Comparison of ENCODE assay signal across 24 cellular contexts in the genomic region with DNA sequence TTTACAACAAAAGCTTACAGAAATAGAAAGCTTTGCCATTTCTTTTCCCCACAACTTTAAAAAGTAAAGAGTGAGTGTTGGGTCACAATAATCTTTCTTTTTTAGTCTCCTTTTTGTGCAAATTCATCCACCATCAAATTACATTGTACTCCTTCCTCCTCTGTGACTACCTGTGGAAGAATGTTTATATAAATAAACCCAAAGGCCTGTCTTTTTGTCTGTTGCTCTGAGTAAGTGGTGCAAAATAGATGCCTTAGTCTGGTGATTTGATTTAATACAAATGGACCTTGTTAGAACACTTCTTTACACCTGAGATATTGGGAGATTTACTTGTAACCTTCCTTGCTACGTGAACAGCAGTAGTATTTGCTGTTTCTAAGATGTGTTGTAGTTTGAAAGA. TPM values are rescaled to one million over a fixed set of nuclear protein-coding genes. Genes with fewer than 3 reads are reported as not detected.
DNase-seq lines count a peak whose midpoint lies in the region; ATAC-seq, FAIRE-seq and TF ChIP-seq lines count a peak whose summit lies in the region.
"Had no signal": no experiment of that assay in that cellular context is flagged by ENCODE, and none has a peak within 500 bp of the region (broad histone marks: within the 10 kb centered on the region; RNA-seq: fewer than 3 reads in every experiment).

No MANE protein-coding gene starts in this region.

- no peak overlapping the region for H2BK20ac ChIP-seq in IMR-90 (ENCODE audit: low read depth, low read length)

- H3K79me2 ChIP-seq in DOHH2 (ENCODE audit: control insufficient read depth, low read length) (no peaks in the 10 kb centered on the region), astrocyte (ENCODE audit: insufficient read depth, low read length) (no peaks in the 10 kb centered on the region), neural progenitor cell (ENCODE audit: low read depth) (no peaks in the 10 kb centered on the region)

- H2AK5ac ChIP-seq in IMR-90 (ENCODE audit: low read depth, low read length) = no peak overlapping the region

- no peak overlapping the region for H3K27ac ChIP-seq in DOHH2 (ENCODE audit: low read depth, low read length)
- no peak overlapping the region for H3K27ac ChIP-seq in IMR-90 (ENCODE audit: insufficient read depth, low read length)
- H3K27ac ChIP-seq in astrocyte (ENCODE audit: low read depth, low read length) = no peak overlapping the region
- no peak overlapping the region for H3K27ac ChIP-seq in neural progenitor cell
- H3K27ac ChIP-seq: BLaER1 treated with 17β-estradiol and CSF1 and Interleukin-3, amounts not matched to agents 10 nM and 100 nM had no signal

- H2BK15ac ChIP-seq in IMR-90 (ENCODE audit: low read depth, low read length) = no peak overlapping the region

- H3K36me3 ChIP-seq in DOHH2 (ENCODE audit: control insufficient read depth, low read length) (no peaks in the 10 kb centered on the region), IMR-90 (ENCODE audit: control insufficient read depth, insufficient read depth, low read length) (no peaks in the 10 kb centered on the region), astrocyte (ENCODE audit: insufficient read depth, low read length) (no peaks in the 10 kb centered on the region), neural progenitor cell (no peaks in the 10 kb centered on the region)
- H3K36me3 ChIP-seq: BLaER1 treated with 17β-estradiol and CSF1 and Interleukin-3, amounts not matched to agents 10 nM and 100 nM; MG63 had no signal

- no peak overlapping the region for H4K8ac ChIP-seq in IMR-90 (ENCODE audit: low read depth in 2 of 2, low read length in 2 of 2)

- no peak overlapping the region for H2BK120ac ChIP-seq in IMR-90 (ENCODE audit: low read depth, low read length)

- ATAC-seq in IMR-90 (ENCODE audit: low read depth) = peak; percentile 42; the same call in 1 of the 2 replicates
- no peak for ATAC-seq in HG03442 (IDR thresholded peaks at IDR 0.05; ENCODE audit: unreplicated experiment)
- no peak for ATAC-seq in effector memory CD8-positive, alpha-beta T cell (replicated peaks)

- H3K4me2 ChIP-seq in DOHH2 (ENCODE audit: low read length) (peak overlapping the region; percentile 61), IMR-90 (ENCODE audit: low read depth, low read length) (peak overlapping the region; percentile 13; the same call in 1 of the 2 replicates), astrocyte (ENCODE audit: low read length) (peak overlapping the region; percentile 39), neural progenitor cell (no peak overlapping the region)

- dilution Hi-C loops in IMR-90 (cut with HindIII; ENCODE audit: low sequenced_read_pairs, unreplicated experiment) = no loop called here

- H3K9me2 ChIP-seq in DOHH2 (replicated peaks; ENCODE audit: control insufficient read depth, low read length) = no peaks in the 10 kb centered on the region

- peaks cover under 1% of the 10 kb centered on the region for H3K9me3 Mint-ChIP-seq in astrocyte (ENCODE audit: unreplicated experiment)
- peaks cover 5 to 26% of the 10 kb centered on the region in 2 donors for H3K9me3 Mint-ChIP-seq in effector memory CD8-positive, alpha-beta T cell
- peaks cover 10% of the 10 kb centered on the region for H3K9me3 Mint-ChIP-seq in neural progenitor cell

- no peak for TF ChIP-seq RAD21 in IMR-90 (IDR thresholded peaks at IDR 0.05; ENCODE audit: low read length)

- H4K5ac ChIP-seq in IMR-90 (ENCODE audit: low read depth, low read length) = no peak overlapping the region; the same call in 1 of the 2 replicates

- no peaks in the 10 kb centered on the region for H3F3A ChIP-seq in DOHH2 (ENCODE audit: control insufficient read depth, insufficient read depth)
- no peaks in the 10 kb centered on the region for H3F3A ChIP-seq in neural progenitor cell (ENCODE audit: low read depth)

- DNase-seq in IMR-90 (peak; percentile 44), astrocyte (ENCODE audit: low read depth) (peak; percentile 61), iris pigment epithelial cell (ENCODE audit: low read depth) (peak; percentile 50), iPS-NIHi7 (ENCODE audit: extremely low spot score) (no peak), neural progenitor cell (ENCODE audit: low spot score) (no peak)
- DNase-seq in effector memory CD8-positive, alpha-beta T cell = no peak
- DNase-seq: CD8-positive, alpha-beta memory T cell; GDM1; HFFc6; Karpas-422; MG63; NCI-H1092; NCI-H1436 treated with DMSO at 0.1 percent for 48 hours; NCI-H2029 treated with DMSO at 0.1 percent for 48 hours; NCI-H2171; NCI-H526 had no signal

- H3K27me3 Mint-ChIP-seq in astrocyte (ENCODE audit: low read depth, unreplicated experiment) = peaks cover 3% of the 10 kb centered on the region
- H3K27me3 Mint-ChIP-seq in effector memory CD8-positive, alpha-beta T cell = no peaks in the 10 kb centered on the region
- H3K27me3 Mint-ChIP-seq in neural progenitor cell (ENCODE audit: insufficient read depth, low read depth) = no peaks in the 10 kb centered on the region
- H3K27me3 Mint-ChIP-seq: CD8-positive, alpha-beta memory T cell had no signal

- H3K23ac ChIP-seq in IMR-90 (ENCODE audit: low read depth, low read length) = no peak overlapping the region

- H3K4me3 ChIP-seq in DOHH2 (ENCODE audit: low read length) (no peak overlapping the region), IMR-90 (ENCODE audit: insufficient read depth, low read depth, low read length) (no peak overlapping the region), astrocyte (ENCODE audit: insufficient read depth, low read depth, low read length) (no peak overlapping the region), neural progenitor cell (no peak overlapping the region)
- H3K4me3 ChIP-seq: BLaER1 treated with 17β-estradiol and CSF1 and Interleukin-3, amounts not matched to agents 10 nM and 100 nM; MG63 had no signal

- H3K4me1 ChIP-seq in DOHH2 (ENCODE audit: control insufficient read depth, low read length) (peaks cover 24% of the 10 kb centered on the region), IMR-90 (ENCODE audit: control insufficient read depth, insufficient read depth, low read length) (0 out of 2 replicates have a peak, but pooled peaks cover 2% of the 10 kb centered on the region), astrocyte (ENCODE audit: insufficient read depth, low read length) (peaks cover 26% of the 10 kb centered on the region), neural progenitor cell (no peaks in the 10 kb centered on the region)

- no peaks in the 10 kb centered on the region for H3K79me1 ChIP-seq in IMR-90 (ENCODE audit: low read depth in 1 of 2, low read length in 2 of 2)

- H3K27me3 ChIP-seq in DOHH2 (ENCODE audit: control insufficient read depth, low read length) = no peaks in the 10 kb centered on the region
- no peaks in the 10 kb centered on the region for H3K27me3 ChIP-seq in IMR-90 (ENCODE audit: control insufficient read depth, insufficient read depth, low read length)
- no peaks in the 10 kb centered on the region for H3K27me3 ChIP-seq in astrocyte (ENCODE audit: insufficient read depth, low read length)
- no peaks in the 10 kb centered on the region for H3K27me3 ChIP-seq in neural progenitor cell
- H3K27me3 ChIP-seq: BLaER1 treated with 17β-estradiol and CSF1 and Interleukin-3, amounts not matched to agents 10 nM and 100 nM; MG63 had no signal

- BruUV-seq in IMR-90 (replicated peaks; lab: Mats Ljungman, UMichigan) = no TSS peak

- H3K14ac ChIP-seq in IMR-90 (replicated peaks; ENCODE audit: low read depth, low read length) = no peak overlapping the region

- H3K9ac ChIP-seq in IMR-90 (ENCODE audit: low read depth, low read length) (no peak overlapping the region), astrocyte (ENCODE audit: low read length) (no peak overlapping the region), neural progenitor cell (no peak overlapping the region)
- H3K9ac ChIP-seq: BLaER1 treated with 17β-estradiol and CSF1 and Interleukin-3, amounts not matched to agents 10 nM and 100 nM had no signal

- H3K4ac ChIP-seq in IMR-90 (ENCODE audit: low read depth, low read length) = no peak overlapping the region

- H3K56ac ChIP-seq in IMR-90 (ENCODE audit: extremely low read depth, insufficient read depth, low read length) = no peak overlapping the region

- TF ChIP-seq CTCF in DOHH2 (IDR thresholded peaks at IDR 0.05; ENCODE audit: low read depth, low read length, poor library complexity, severe bottlenecking) (no peak), IMR-90 (conservative IDR thresholded peaks at IDR 0.05; ENCODE audit: low read depth, low read length) (no peak), astrocyte (IDR thresholded peaks at IDR 0.05; ENCODE audit: insufficient read depth, low read depth, low read length) (no peak), neural progenitor cell (IDR thresholded peaks at IDR 0.05) (no peak)

- H4K20me1 ChIP-seq in DOHH2 (ENCODE audit: control insufficient read depth, insufficient read depth, low read depth, low read length) (no peaks in the 10 kb centered on the region), IMR-90 (ENCODE audit: insufficient read depth, low read length) (no peaks in the 10 kb centered on the region), astrocyte (ENCODE audit: insufficient read depth, low read length) (no peaks in the 10 kb centered on the region), neural progenitor cell (ENCODE audit: low read depth) (no peaks in the 10 kb centered on the region)
- H4K20me1 ChIP-seq: BLaER1 treated with 17β-estradiol and CSF1 and Interleukin-3, amounts not matched to agents 10 nM and 100 nM had no signal

- no peak for TF ChIP-seq POLR2A in IMR-90 (IDR thresholded peaks at IDR 0.05; ENCODE audit: low read depth, low read length)

- H3K9me1 ChIP-seq in IMR-90 (ENCODE audit: insufficient read depth, low read length) = no peaks in the 10 kb centered on the region

- in situ Hi-C loops in IMR-90 (cut with MboI; ENCODE audit: low sequenced_read_pairs) = no loop called here

- no peak overlapping the region for H4K91ac ChIP-seq in IMR-90 (ENCODE audit: insufficient read depth, low read depth, low read length)

- WGBS in IMR-90 (ENCODE audit: extremely low coverage in 2 of 2, insufficient read length in 1 of 2), 2 experiments = no CpG with 5 or more reads among the region's 1 CpG

- H2AK9ac ChIP-seq in IMR-90 (replicated peaks; ENCODE audit: low read depth, low read length, poor library complexity) = no peak overlapping the region

- H3K27ac Mint-ChIP-seq in astrocyte (ENCODE audit: unreplicated experiment) (no peak overlapping the region), neural progenitor cell (no peak overlapping the region)
- H3K27ac Mint-ChIP-seq in effector memory CD8-positive, alpha-beta T cell = no peak overlapping the region
- H3K27ac Mint-ChIP-seq: CD8-positive, alpha-beta memory T cell; HFFc6; IgD-negative memory B cell had no signal

- CTCF ChIA-PET in IMR-90 (lab: Yijun Ruan, JAX) = interaction anchor here (0.5 to 0.6 kb wide), 2 partner anchors 62 to 869 kb away, joined by 3 to 4 read pairs; no protein-coding TSS in a partner anchor

- FAIRE-seq in astrocyte (lab: Jason Lieb, UNC) = no peak
- FAIRE-seq: D721Med, RCC 7860 had no signal

- H3K9me3 ChIP-seq in DOHH2 (ENCODE audit: control insufficient read depth, insufficient read depth, low read length) = peaks cover 3% of the 10 kb centered on the region; the same call in 1 of the 2 replicates
- H3K9me3 ChIP-seq in IMR-90 (ENCODE audit: control insufficient read depth, insufficient read depth, low read length) = no peaks in the 10 kb centered on the region; the same call in 1 of the 2 replicates
- no peaks in the 10 kb centered on the region for H3K9me3 ChIP-seq in astrocyte (ENCODE audit: insufficient read depth, low read depth, low read length)
- peaks cover 7% of the 10 kb centered on the region for H3K9me3 ChIP-seq in neural progenitor cell (ENCODE audit: low read depth)
- H3K9me3 ChIP-seq: MG63 had no signal

- H2BK5ac ChIP-seq in IMR-90 (ENCODE audit: low read depth, low read length, poor library complexity, severe bottlenecking) = peak overlapping the region; percentile 38

- H2AFZ ChIP-seq in IMR-90 (replicated peaks; ENCODE audit: low read length, poor library complexity) (no peak overlapping the region), astrocyte (ENCODE audit: low read depth, low read length) (no peak overlapping the region), neural progenitor cell (replicated peaks) (no peak overlapping the region)

- no peak overlapping the region for H3K18ac ChIP-seq in IMR-90 (ENCODE audit: low read depth, low read length)

- H3K4me3 Mint-ChIP-seq in astrocyte (ENCODE audit: unreplicated experiment) (no peak overlapping the region), neural progenitor cell (no peak overlapping the region)
- no peak overlapping the region for H3K4me3 Mint-ChIP-seq in effector memory CD8-positive, alpha-beta T cell
- H3K4me3 Mint-ChIP-seq: CD8-positive, alpha-beta memory T cell; HFFc6; IgD-negative memory B cell had no signal

- intact Hi-C loops in IMR-90 (cut with micrococcal nuclease) = loop anchor here (5.0 kb wide), 1 partner anchor 227 kb away; a partner anchor contains a TSS

- H3K36me3 Mint-ChIP-seq in astrocyte (ENCODE audit: low read depth, unreplicated experiment) (no peaks in the 10 kb centered on the region), neural progenitor cell (no peaks in the 10 kb centered on the region)
- no peaks in the 10 kb centered on the region for H3K36me3 Mint-ChIP-seq in effector memory CD8-positive, alpha-beta T cell (ENCODE audit: insufficient read depth)
- H3K36me3 Mint-ChIP-seq: CD8-positive, alpha-beta memory T cell had no signal

- POLR2A ChIA-PET in IMR-90 (lab: Charles Lee; ENCODE audit: unreplicated experiment) = no interaction called here

- peaks cover 4% of the 10 kb centered on the region for H3K4me1 Mint-ChIP-seq in astrocyte (ENCODE audit: low read depth, unreplicated experiment)
- no peaks in the 10 kb centered on the region for H3K4me1 Mint-ChIP-seq in effector memory CD8-positive, alpha-beta T cell (ENCODE audit: low read depth in 2 of 2)
- no peaks in the 10 kb centered on the region for H3K4me1 Mint-ChIP-seq in neural progenitor cell
- H3K4me1 Mint-ChIP-seq: CD8-positive, alpha-beta memory T cell had no signal

RNA-seq across cellular contexts. Expression of a gene that starts 53.5 kb away (rescaled TPM):
- not detected in 2 replicates for total RNA-seq in IMR-90 (2012; rRNA removed)
- not detected in 2 replicates for polyA plus RNA-seq in IMR-90 (2012; rRNA removed)
- polyA plus RNA-seq in IMR-90 (2012; cell fraction: cytosol; rRNA removed) = not detected in 2 replicates
- polyA plus RNA-seq in IMR-90 (2012; cell fraction: nucleus; rRNA removed; ENCODE audit: low replicate concordance) = not detected in 2 replicates
- not detected in 2 replicates for total RNA-seq in astrocyte
- not detected in 2 replicates for total RNA-seq in neural progenitor cell (ENCODE audit: low replicate concordance)
- total RNA-seq: CD8-positive, alpha-beta memory T cell; H4; HFFc6; Right ventricle myocardium superior had no signal
- polyA plus RNA-seq: CD8-positive, alpha-beta memory T cell; IgD-negative memory B cell had no signal

Comparison
In these comparisons a context has a peak if more than half of its experiments do, and no peak if none do; other contexts are left out.
1. DNase-seq: peak in IMR-90 (single experiment), astrocyte (single experiment) and iris pigment epithelial cell (single experiment); none in iPS-NIHi7 (single experiment), effector memory CD8-positive, alpha-beta T cell (0 of 3) and neural progenitor cell (single experiment).